In the genomic region with DNA sequence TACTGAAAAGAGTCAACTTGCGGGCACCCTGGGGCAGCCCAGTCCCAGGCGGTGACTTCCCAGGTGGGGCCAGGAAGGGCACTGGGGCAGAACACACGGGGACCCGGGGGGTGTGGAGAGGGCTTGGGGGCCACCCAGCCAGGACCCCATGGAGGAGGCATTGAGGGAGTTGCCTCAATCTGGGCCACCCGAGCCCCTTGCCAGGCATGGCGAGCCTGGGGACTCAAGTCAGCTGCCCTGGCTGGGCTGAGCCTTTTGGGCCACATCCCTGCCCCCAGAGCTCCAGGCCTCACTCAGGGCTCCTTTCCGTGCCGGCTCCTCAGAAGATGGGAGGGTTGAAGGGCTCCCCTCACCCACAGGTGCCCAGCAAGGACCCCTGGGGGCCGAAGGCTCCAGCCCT, we compare ENCODE assay signal across 23 cellular contexts. TPM values are rescaled to one million over a fixed set of nuclear protein-coding genes. Genes with fewer than 3 reads are reported as not detected.
"Had no signal": no experiment of that assay in that cellular context is flagged by ENCODE, and none has a peak within 500 bp of the region (broad histone marks: within the 10 kb centered on the region; RNA-seq: fewer than 3 reads in every experiment).

No MANE protein-coding gene starts in this region.

- H3K4me1 ChIP-seq: breast epithelium, SJSA1 had no signal

- H3K4me3 ChIP-seq: breast epithelium, SJSA1 had no signal

- H3K36me3 ChIP-seq: breast epithelium, SJSA1 had no signal

- H3K27ac ChIP-seq: breast epithelium, SJSA1 had no signal

- ATAC-seq: SK-N-SH treated with all-trans-retinoic acid at 6 μM for 48 hours, WTC11 had no signal

- H3K9me3 ChIP-seq: SJSA1 had no signal

- DNase-seq: activated CD4-positive, alpha-beta T cell treated with anti-CD3 and anti-CD28 coated beads, Interleukin-2, amount 50 U/mL, for 4 hours; activated CD4-positive, CD25-positive, alpha-beta regulatory T cell treated with anti-CD3 and anti-CD28 coated beads, Interleukin-2, amount 50 U/mL, for 72 hours; activated effector memory CD4-positive, alpha-beta T cell treated with Interleukin-2 at 50 U/mL for 16 hours; activated naive CD4-positive, alpha-beta T cell; activated T-cell treated with anti-CD3 and anti-CD28 coated beads, Interleukin-2, amount 50 U/mL, for 24 hours; IMR-90; Kasumi-1; KBM-7; NCI-H1105 treated with DMSO at 0.1 percent for 48 hours; NCI-H1436 treated with DMSO at 0.1 percent for 48 hours; NCI-H187 treated with DMSO at 0.1 percent for 48 hours; NCI-H2171; NCI-H2227 treated with DMSO at 0.1 percent for 48 hours; NCI-H446 treated with DMSO at 0.1 percent for 48 hours; NCI-H526; NCI-H774; SHP77; SW 1271 had no signal

RNA-seq across cellular contexts. Expression of gene CPLX1, which starts 6.6 kb away (rescaled TPM):
- total RNA-seq: IMR-90, RPMI7951, SJSA1 had no signal
